Comparison of ENCODE assay signal across 12 cellular contexts in the genomic region with DNA sequence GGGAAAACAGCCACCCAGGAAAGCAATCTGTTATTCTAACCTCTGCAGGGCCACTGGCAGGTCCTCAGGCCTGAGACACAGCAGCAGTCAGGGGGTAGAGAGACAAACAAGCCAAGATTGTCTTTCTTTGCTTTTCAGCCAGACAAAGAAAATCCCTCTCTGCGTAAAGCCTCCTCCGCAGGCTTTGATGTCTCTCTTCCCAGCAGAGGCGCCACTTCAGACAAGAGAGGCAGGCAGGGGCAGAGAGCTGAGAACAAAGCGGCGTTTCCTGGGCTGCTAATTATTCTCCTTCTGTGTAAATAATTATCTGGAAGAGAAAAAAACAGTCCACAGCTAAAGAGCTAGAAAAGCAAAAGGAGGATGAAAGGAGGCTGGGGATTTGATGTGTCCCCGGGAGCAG.
DNase-seq lines count a peak whose midpoint lies in the region; ATAC-seq and TF ChIP-seq lines count a peak whose summit lies in the region.
"Had no signal": no experiment of that assay in that cellular context is flagged by ENCODE, and none has a peak within 500 bp of the region (broad histone marks: within the 10 kb centered on the region; RNA-seq: fewer than 3 reads in every experiment).

No MANE protein-coding gene starts in this region.

- H3K36me3 Mint-ChIP-seq in type B pancreatic cell: no peaks in the 10 kb centered on the region
- no peaks in the 10 kb centered on the region for H3K36me3 Mint-ChIP-seq in stimulated activated memory B cell treated with anti-CD40 and anti-IgM and Interleukin-4, amounts not matched to agents 10 μg/mL and 1 μg/mL and 100 μg/mL, for 72 hours

- H3K9me3 Mint-ChIP-seq in type B pancreatic cell: no peaks in the 10 kb centered on the region
- no peaks in the 10 kb centered on the region for H3K9me3 Mint-ChIP-seq in stimulated activated memory B cell treated with anti-CD40 and anti-IgM and Interleukin-4, amounts not matched to agents 10 μg/mL and 1 μg/mL and 100 μg/mL, for 72 hours
- H3K9me3 Mint-ChIP-seq: activated CD4-positive, alpha-beta T cell treated with anti-CD3 and anti-CD28 coated beads, Interleukin-2, amount 10 ng/mL, durations not matched to agents 24 days and 14 days had no signal

- peak overlapping the region; percentile 37 for H3K4me3 Mint-ChIP-seq in type B pancreatic cell
- H3K4me3 Mint-ChIP-seq in stimulated activated memory B cell treated with anti-CD40 and anti-IgM and Interleukin-4, amounts not matched to agents 10 μg/mL and 1 μg/mL and 100 μg/mL, for 72 hours: no peak overlapping the region
- H3K4me3 Mint-ChIP-seq: activated CD4-positive, alpha-beta T cell treated with anti-CD3 and anti-CD28 coated beads, Interleukin-2, amount 10 ng/mL, durations not matched to agents 24 days and 14 days had no signal

- peaks cover 9% of the 10 kb centered on the region for H3K27me3 Mint-ChIP-seq in type B pancreatic cell
- peaks cover 20% of the 10 kb centered on the region for H3K27me3 Mint-ChIP-seq in stimulated activated memory B cell treated with anti-CD40 and anti-IgM and Interleukin-4, amounts not matched to agents 10 μg/mL and 1 μg/mL and 100 μg/mL, for 72 hours

- no peak overlapping the region for H3K27ac ChIP-seq in right cardiac atrium (ENCODE audit: low read length)
- H3K27ac ChIP-seq in brain microvascular endothelial cell: no peak overlapping the region

- 6% methylated on average over 6 of the region's 6 CpGs for WGBS in right cardiac atrium

- H3K4me1 Mint-ChIP-seq in type B pancreatic cell (ENCODE audit: unreplicated experiment): peaks cover 33% of the 10 kb centered on the region
- no peaks in the 10 kb centered on the region for H3K4me1 Mint-ChIP-seq in stimulated activated memory B cell treated with anti-CD40 and anti-IgM and Interleukin-4, amounts not matched to agents 10 μg/mL and 1 μg/mL and 100 μg/mL, for 72 hours
- H3K4me1 Mint-ChIP-seq: activated CD4-positive, alpha-beta T cell treated with anti-CD3 and anti-CD28 coated beads, Interleukin-2, amount 10 ng/mL, durations not matched to agents 24 days and 14 days had no signal

- intact Hi-C loops in left ventricle myocardium superior (cut with micrococcal nuclease): no loop called here
- intact Hi-C loops in right cardiac atrium (cut with DNase I): no loop called here

- H3K4me3 ChIP-seq in right cardiac atrium (ENCODE audit: low read length) (no peak overlapping the region), brain microvascular endothelial cell (ENCODE audit: low read depth, low read length) (no peak overlapping the region)

- H3K27me3 ChIP-seq in right cardiac atrium (ENCODE audit: control insufficient read depth, insufficient read depth) (no peaks in the 10 kb centered on the region), brain microvascular endothelial cell (replicated peaks) (no peaks in the 10 kb centered on the region)

- in situ Hi-C loops in brain microvascular endothelial cell (cut with HindIII; ENCODE audit: low pct_ligation_motif_present, low sequenced_read_pairs): no loop called here

- ATAC-seq in left ventricle myocardium superior (peak; percentile 31), right cardiac atrium (no peak)
- no peak for ATAC-seq in stimulated activated memory B cell treated with anti-CD40 and anti-IgM and Interleukin-4, amounts not matched to agents 10 μg/mL and 1 μg/mL and 100 μg/mL, for 72 hours
- ATAC-seq: left colon had no signal

- TF ChIP-seq CTCF in type B pancreatic cell (conservative IDR thresholded peaks at IDR 0.05) (peak; percentile 35), brain microvascular endothelial cell (IDR thresholded peaks at IDR 0.05; ENCODE audit: low read depth, low read length, missing control alignments) (no peak)

- no peaks in the 10 kb centered on the region for H3K9me3 ChIP-seq in right cardiac atrium (ENCODE audit: control insufficient read depth, low read length)

- H3K4me1 ChIP-seq in right cardiac atrium (ENCODE audit: control insufficient read depth, insufficient read depth, low read length): peaks cover 3% of the 10 kb centered on the region

- H3K36me3 ChIP-seq in brain microvascular endothelial cell (replicated peaks): no peaks in the 10 kb centered on the region

- H3K27ac Mint-ChIP-seq in type B pancreatic cell: peak overlapping the region; percentile 21
- H3K27ac Mint-ChIP-seq in stimulated activated memory B cell treated with anti-CD40 and anti-IgM and Interleukin-4, amounts not matched to agents 10 μg/mL and 1 μg/mL and 100 μg/mL, for 72 hours: no peak overlapping the region
- H3K27ac Mint-ChIP-seq: activated CD4-positive, alpha-beta T cell treated with anti-CD3 and anti-CD28 coated beads, Interleukin-2, amount 10 ng/mL, durations not matched to agents 24 days and 14 days had no signal

- DNase-seq in left ventricle myocardium superior (no peak), right cardiac atrium (no peak), NCI-H2227 (lab: John Stamatoyannopoulos, UW; ENCODE audit: unreplicated experiment) (peak; percentile 61), iPS DF 4.7 (ENCODE audit: extremely low read depth, low spot score) (peak; percentile 19), type B pancreatic cell (ENCODE audit: extremely low spot score, unreplicated experiment) (no peak), pons (ENCODE audit: low spot score) (no peak), brain microvascular endothelial cell (no peak)
- DNase-seq: activated CD4-positive, alpha-beta T cell treated with anti-CD3 and anti-CD28 coated beads, Interleukin-2, amount 10 ng/mL, durations not matched to agents 24 days and 14 days; activated naive CD4-positive, alpha-beta T cell treated with Interleukin-2 at 50 U/mL for 16 hours; left colon; NCI-H1048 had no signal

Comparison
In these comparisons a context has a peak if more than half of its experiments do, and no peak if none do; other contexts are left out.
1. DNase-seq: peak in NCI-H2227 (single experiment) and iPS DF 4.7 (single experiment); none in left ventricle myocardium superior (single experiment), right cardiac atrium (0 of 3), type B pancreatic cell (single experiment), pons (single experiment) and brain microvascular endothelial cell (single experiment).